ENCODE assay signal across 8 cellular contexts in the genomic region with DNA sequence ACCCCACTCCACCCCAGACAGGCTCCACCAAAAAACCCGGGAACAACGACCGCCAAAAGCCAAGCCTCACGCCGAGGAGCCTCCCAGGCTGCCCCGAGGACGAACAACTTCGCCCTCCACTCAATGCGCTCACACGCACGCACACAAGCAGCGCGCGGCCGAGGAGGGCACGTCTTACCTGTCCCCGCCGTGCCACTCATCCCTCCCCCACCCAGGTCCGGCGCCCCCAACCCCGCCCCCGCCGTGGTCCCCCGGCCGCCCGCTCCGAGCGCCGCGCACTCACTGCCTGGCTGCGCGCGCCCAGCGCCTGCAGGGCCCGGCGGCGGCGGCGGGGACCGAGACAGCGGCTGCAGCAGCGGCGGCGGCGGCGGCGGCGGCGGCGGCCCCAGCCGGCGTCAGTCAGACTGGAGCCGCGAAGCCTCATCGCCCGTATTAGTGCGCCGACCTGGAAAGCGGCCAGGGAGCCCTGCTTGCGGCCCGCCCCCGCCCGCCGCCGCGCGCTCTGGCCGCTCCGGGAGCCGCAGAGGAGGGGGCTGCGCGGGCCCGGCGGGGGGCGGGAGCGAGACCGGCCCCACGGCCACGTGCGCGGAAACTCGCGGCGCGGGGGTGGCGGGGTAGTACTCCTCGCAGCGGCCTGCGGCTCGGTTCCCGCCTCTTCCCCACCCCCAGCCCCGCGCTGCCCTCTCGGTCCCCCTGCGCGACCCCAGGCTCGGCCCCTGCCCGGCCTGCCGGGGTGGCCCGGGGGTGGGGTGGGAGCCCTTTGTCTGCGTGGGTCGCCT. TPM values are rescaled to one million over a fixed set of nuclear protein-coding genes. Genes with fewer than 3 reads are reported as not detected.
DNase-seq lines count a peak whose midpoint lies in the region; ATAC-seq and TF ChIP-seq lines count a peak whose summit lies in the region.

TSS of gene SMAD9 (minus strand) at position 406 of the 779 bp plus-strand sequence. CDS start 40,549 bp downstream, outside the sequence.

- H3K4me3 ChIP-seq in adipocyte (ENCODE audit: low read length) (peak within 1 kb of the TSS; percentile 90), heart left ventricle (peak within 1 kb of the TSS; percentile 49 to 85 (median 68)), ovary (peak within 1 kb of the TSS; percentile 63)

- no peaks in the 10 kb centered on the region for H3K36me3 ChIP-seq in adipocyte (ENCODE audit: control insufficient read depth, insufficient read depth, low read length, severe bottlenecking)
- no peaks in the 10 kb centered on the region for H3K36me3 ChIP-seq in heart left ventricle
- no peaks in the 10 kb centered on the region for H3K36me3 ChIP-seq in ovary

- H3K27ac ChIP-seq in heart left ventricle = peak within 1 kb of the TSS; percentile 48 to 87 (median 62)
- peak within 1 kb of the TSS; percentile 57 to 75 for H3K27ac ChIP-seq in ovary

- no peak for TF ChIP-seq EP300 in ovary (IDR thresholded peaks at IDR 0.05)

- H3K27me3 ChIP-seq in adipocyte (replicated peaks; ENCODE audit: control insufficient read depth, insufficient read depth, low read length) (no peaks in the 10 kb centered on the region), heart left ventricle (peaks cover 0 to 16% (median 0%) of the 10 kb centered on the region in 9 donors), ovary (no peaks in the 10 kb centered on the region)

- TF ChIP-seq CTCF in heart left ventricle (IDR thresholded peaks at IDR 0.05) (no peak), ovary (IDR thresholded peaks at IDR 0.05) (no peak)

- DNase-seq in activated T-cell treated with anti-CD3 and anti-CD28 coated beads for 48 hours (ENCODE audit: low read depth) (peak; percentile 27), activated T-cell treated with anti-CD3 and anti-CD28 coated beads for 4 hours (no peak), NCI-H2227 (lab: John Stamatoyannopoulos, UW; ENCODE audit: unreplicated experiment) (peak; percentile 78), adipocyte (ENCODE audit: low read depth) (peak; percentile 86), heart left ventricle (peak; percentile 85 to 87 (median 86)), ovary (peak; percentile 84 to 92 (median 88)), DMS114 treated with DMSO at 0.1 percent for 48 hours (lab: John Stamatoyannopoulos, UW; ENCODE audit: unreplicated experiment) (no peak)

- TF ChIP-seq POLR2A in heart left ventricle (IDR thresholded peaks at IDR 0.05) (peak in 1 of 2 donors; percentile 34), ovary (IDR thresholded peaks at IDR 0.05) (no peak)

- intact Hi-C loops in heart left ventricle (cut with DNase I) (loop anchor here in 4 of 10 donors (2.0 to 10.0 kb wide), 4 partner anchors 55 to 65 kb away; no protein-coding TSS in a partner anchor), ovary (cut with DNase I) (no loop called here)

- no peaks in the 10 kb centered on the region for H3K9me3 ChIP-seq in adipocyte (ENCODE audit: control insufficient read depth, low read length)
- H3K9me3 ChIP-seq in heart left ventricle = no peaks in the 10 kb centered on the region
- no peaks in the 10 kb centered on the region for H3K9me3 ChIP-seq in ovary

- ATAC-seq in HG02852 (IDR thresholded peaks at IDR 0.05; ENCODE audit: unreplicated experiment) (peak; percentile 60), heart left ventricle (peak; percentile 53 to 85 (median 80))

- 0 to 5% (median 1%) methylated on average over 1 to 102 of the region's 102 CpGs for WGBS in heart left ventricle, 4 donors
- WGBS in ovary, 3 donors = 0 to 1% (median 1%) methylated on average over 35 to 100 of the region's 102 CpGs

- peak within 1 kb of the TSS; percentile 77 for H3K9ac ChIP-seq in adipocyte (ENCODE audit: low read length)

- H3K4me1 ChIP-seq in adipocyte (ENCODE audit: control insufficient read depth, insufficient read depth, low read length) (peaks cover 11% of the 10 kb centered on the region), heart left ventricle (peaks cover 0 to 27% (median 4%) of the 10 kb centered on the region in 12 donors), ovary (ENCODE audit: insufficient read depth) (peaks cover 3% of the 10 kb centered on the region)

RNA-seq across cellular contexts. Expression of gene SMAD9, which starts in this region (rescaled TPM):
- total RNA-seq in heart left ventricle = 10 to 100 TPM in 1 of 9 donors, 1 to 10 TPM in 8; 2.2 to 10.4 (median 4.9) TPM
- 1 to 10 TPM in 1 of 2 donors, under 1 TPM in 1; 0.91 to 2.1 TPM for polyA plus RNA-seq in heart left ventricle
- 10 to 100 TPM in 6 of 7 donors, 1 to 10 TPM in 1; 7.6 to 26.5 (median 13.4) TPM for total RNA-seq in ovary
- 10 to 100 TPM; 10.2 to 10.5 TPM for polyA plus RNA-seq in ovary

Comparison
In these comparisons a context has a peak if more than half of its experiments do, and no peak if none do; other contexts are left out.
1. DNase-seq: peak in activated T-cell treated with anti-CD3 and anti-CD28 coated beads for 48 hours (single experiment), NCI-H2227 (single experiment), adipocyte (single experiment), heart left ventricle (5 of 5) and ovary (5 of 5); none in activated T-cell treated with anti-CD3 and anti-CD28 coated beads for 4 hours (single experiment) and DMS114 treated with DMSO at 0.1 percent for 48 hours (single experiment).
2. Peak in every context shown above with its lines, with median percentiles within 50 percentile points of each other: H3K4me3 ChIP-seq.